In the genomic region with DNA sequence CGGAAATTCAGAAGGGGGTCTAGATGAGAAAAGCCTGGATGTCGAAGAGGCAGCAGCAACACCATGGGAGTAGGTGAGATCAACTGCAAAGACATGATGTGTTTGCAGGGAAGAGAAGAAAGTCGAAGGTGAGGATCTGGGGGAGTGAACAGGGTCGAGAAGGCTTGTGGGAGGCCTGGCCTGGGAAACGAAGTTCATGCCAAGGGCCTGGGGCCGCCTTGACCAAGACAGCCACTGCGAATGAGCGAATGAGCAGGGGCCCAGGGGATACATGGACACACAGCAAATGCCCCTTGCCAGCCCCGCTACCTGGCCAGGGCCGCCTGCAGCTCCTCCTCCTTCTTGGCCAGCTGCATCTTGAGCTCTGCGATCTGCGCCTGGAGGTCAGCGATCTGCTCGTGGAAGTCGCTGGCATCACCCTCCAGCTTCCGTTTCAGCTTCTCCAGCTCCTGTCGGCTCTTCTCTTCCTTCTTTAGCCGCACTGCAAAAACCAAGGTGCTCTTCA, we compare ENCODE assay signal across 18 cellular contexts.
A peak's percentile ranks its signal among the peaks of the same experiment; 100 is the strongest.
DNase-seq lines count a peak whose midpoint lies in the region; ATAC-seq and TF ChIP-seq lines count a peak whose summit lies in the region.
"Had no signal": no experiment of that assay in that cellular context is flagged by ENCODE, and none has a peak within 500 bp of the region (broad histone marks: within the 10 kb centered on the region; RNA-seq: fewer than 3 reads in every experiment).

No MANE protein-coding gene starts in this region.

- DNase-seq in WTC11 (ENCODE audit: low spot score), result no peak
- no peak for DNase-seq in nephron progenitor cell
- DNase-seq in activated T-helper 2 cell treated with anti-CD3 and anti-CD28 coated beads, Interferon-gamma antibody, Interleukin-2, Interleukin-4, amounts not matched to agents 10 μg/mL and 5 μg/mL and 100 μg/mL, durations not matched to agents 14 hours and 24 hours and 36 hours (ENCODE audit: low spot score), result no peak
- DNase-seq in GOT3 (lab: John Stamatoyannopoulos, UW), result no peak
- no peak for DNase-seq in osteocyte (ENCODE audit: extremely low spot score, unreplicated experiment)
- DNase-seq: BE2C; Calu3; CD8-positive, alpha-beta T cell; DMS79 treated with DMSO at 0.1 percent for 48 hours; GF-D8; GM23248; KBM-7 had no signal

- H3K36me3 Mint-ChIP-seq in WTC11 (no peaks in the 10 kb centered on the region), nephron progenitor cell (ENCODE audit: low read depth) (no peaks in the 10 kb centered on the region), osteocyte (ENCODE audit: unreplicated experiment) (no peaks in the 10 kb centered on the region)
- H3K36me3 Mint-ChIP-seq in activated T-helper 2 cell treated with anti-CD3 and anti-CD28 coated beads, Interferon-gamma antibody, Interleukin-2, Interleukin-4, amounts not matched to agents 10 μg/mL and 5 μg/mL and 100 μg/mL, durations not matched to agents 14 hours and 24 hours and 36 hours (ENCODE audit: low read depth), result no peaks in the 10 kb centered on the region

- no peak overlapping the region for H3K4me3 ChIP-seq in BLaER1 treated with 17β-estradiol and CSF1 and Interleukin-3, amounts not matched to agents 10 nM and 100 nM
- H3K4me3 ChIP-seq: GM23248 had no signal

- H3K9ac ChIP-seq in BLaER1 treated with 17β-estradiol and CSF1 and Interleukin-3, amounts not matched to agents 10 nM and 100 nM, result peak overlapping the region in 1 of 11 experiments; percentile 10; a peak in 1 of 22 replicates
- H3K9ac ChIP-seq: GM23248 had no signal

- peaks cover 7 to 14% (median 9%) of the 10 kb centered on the region in 11 experiments; a peak in 20 of 22 replicates for H3K9me3 ChIP-seq in BLaER1 treated with 17β-estradiol and CSF1 and Interleukin-3, amounts not matched to agents 10 nM and 100 nM (replicated peaks in 1 of 11)
- H3K9me3 ChIP-seq: BE2C had no signal

- H3K27ac ChIP-seq in BLaER1 treated with 17β-estradiol and CSF1 and Interleukin-3, amounts not matched to agents 10 nM and 100 nM, result peak overlapping the region in 4 of 11 experiments; percentile 1 to 26 (median 10); a peak in 4 of 22 replicates
- H3K27ac ChIP-seq: GM23248 had no signal

- peaks cover 0 to 82% (median 48%) of the 10 kb centered on the region in 11 experiments; a peak in 18 of 22 replicates for H3K36me3 ChIP-seq in BLaER1 treated with 17β-estradiol and CSF1 and Interleukin-3, amounts not matched to agents 10 nM and 100 nM
- H3K36me3 ChIP-seq: BE2C had no signal

- H3K27ac Mint-ChIP-seq in WTC11 (peak overlapping the region; percentile 90), nephron progenitor cell (peak overlapping the region; percentile 81), osteocyte (ENCODE audit: unreplicated experiment) (no peak overlapping the region)
- no peak overlapping the region for H3K27ac Mint-ChIP-seq in activated T-helper 2 cell treated with anti-CD3 and anti-CD28 coated beads, Interferon-gamma antibody, Interleukin-2, Interleukin-4, amounts not matched to agents 10 μg/mL and 5 μg/mL and 100 μg/mL, durations not matched to agents 14 hours and 24 hours and 36 hours
- H3K27ac Mint-ChIP-seq: CD14-positive monocyte; CD8-positive, alpha-beta T cell; IgD-negative memory B cell had no signal

- H3K4me3 Mint-ChIP-seq in WTC11, result no peak overlapping the region
- H3K4me3 Mint-ChIP-seq in nephron progenitor cell, result no peak overlapping the region
- H3K4me3 Mint-ChIP-seq in activated T-helper 2 cell treated with anti-CD3 and anti-CD28 coated beads, Interferon-gamma antibody, Interleukin-2, Interleukin-4, amounts not matched to agents 10 μg/mL and 5 μg/mL and 100 μg/mL, durations not matched to agents 14 hours and 24 hours and 36 hours (ENCODE audit: low read depth), result no peak overlapping the region
- no peak overlapping the region for H3K4me3 Mint-ChIP-seq in osteocyte (ENCODE audit: unreplicated experiment)
- H3K4me3 Mint-ChIP-seq: CD14-positive monocyte; CD8-positive, alpha-beta T cell; IgD-negative memory B cell had no signal

- H3K27me3 Mint-ChIP-seq in WTC11 (ENCODE audit: low read depth) (no peaks in the 10 kb centered on the region), nephron progenitor cell (ENCODE audit: low read depth, poor library complexity) (peaks cover 18% of the 10 kb centered on the region), osteocyte (ENCODE audit: unreplicated experiment) (no peaks in the 10 kb centered on the region)
- H3K27me3 Mint-ChIP-seq in activated T-helper 2 cell treated with anti-CD3 and anti-CD28 coated beads, Interferon-gamma antibody, Interleukin-2, Interleukin-4, amounts not matched to agents 10 μg/mL and 5 μg/mL and 100 μg/mL, durations not matched to agents 14 hours and 24 hours and 36 hours (ENCODE audit: low read depth), result no peaks in the 10 kb centered on the region
- H3K27me3 Mint-ChIP-seq: IgD-negative memory B cell had no signal

- intact Hi-C loops in activated T-helper 2 cell treated with anti-CD3 and anti-CD28 coated beads, Interferon-gamma antibody, Interleukin-2, Interleukin-4, amounts not matched to agents 10 μg/mL and 5 μg/mL and 100 μg/mL, durations not matched to agents 14 hours and 24 hours and 36 hours (cut with micrococcal nuclease), result no loop called here

- CTCF ChIA-PET in WTC11 (lab: Charles Lee), result interaction anchor here (1.0 kb wide), 2 partner anchors 19 to 40 kb away, joined by 4 to 5 read pairs; no protein-coding TSS in a partner anchor

- TF ChIP-seq CTCF in WTC11 (IDR thresholded peaks at IDR 0.05) (no peak), nephron progenitor cell (IDR thresholded peaks at IDR 0.05) (no peak), osteocyte (IDR thresholded peaks at IDR 0.05) (no peak)

- H4K20me1 ChIP-seq in BLaER1 treated with 17β-estradiol and CSF1 and Interleukin-3, amounts not matched to agents 10 nM and 100 nM, result peaks cover 0 to 31% (median 0%) of the 10 kb centered on the region in 11 experiments; a peak in 5 of 22 replicates

- H3K4me1 ChIP-seq in BLaER1 treated with 17β-estradiol and CSF1 and Interleukin-3, amounts not matched to agents 10 nM and 100 nM, result peaks cover 21 to 51% (median 43%) of the 10 kb centered on the region in 10 experiments
- H3K4me1 ChIP-seq: BE2C had no signal

- H3K4me1 Mint-ChIP-seq in WTC11 (peaks cover 6% of the 10 kb centered on the region), nephron progenitor cell (peaks cover 13% of the 10 kb centered on the region), osteocyte (ENCODE audit: unreplicated experiment) (peaks cover 6% of the 10 kb centered on the region)
- H3K4me1 Mint-ChIP-seq in activated T-helper 2 cell treated with anti-CD3 and anti-CD28 coated beads, Interferon-gamma antibody, Interleukin-2, Interleukin-4, amounts not matched to agents 10 μg/mL and 5 μg/mL and 100 μg/mL, durations not matched to agents 14 hours and 24 hours and 36 hours (ENCODE audit: low read depth), result no peaks in the 10 kb centered on the region
- H3K4me1 Mint-ChIP-seq: CD14-positive monocyte had no signal

- H3K4me2 ChIP-seq in BLaER1 treated with 17β-estradiol and CSF1 and Interleukin-3, amounts not matched to agents 10 nM and 100 nM, result peak overlapping the region; percentile 10 to 83 (median 71); a peak in 20 of 22 replicates

- H3K9me3 Mint-ChIP-seq in WTC11 (peaks cover 10% of the 10 kb centered on the region; the same call in 1 of the 2 replicates), nephron progenitor cell (peaks cover 8% of the 10 kb centered on the region), osteocyte (ENCODE audit: unreplicated experiment) (no peaks in the 10 kb centered on the region)
- no peaks in the 10 kb centered on the region for H3K9me3 Mint-ChIP-seq in activated T-helper 2 cell treated with anti-CD3 and anti-CD28 coated beads, Interferon-gamma antibody, Interleukin-2, Interleukin-4, amounts not matched to agents 10 μg/mL and 5 μg/mL and 100 μg/mL, durations not matched to agents 14 hours and 24 hours and 36 hours

- no peak for ATAC-seq in WTC11
- no peak for ATAC-seq in GM21737 (IDR thresholded peaks at IDR 0.05; ENCODE audit: unreplicated experiment)
- ATAC-seq: CD8-positive, alpha-beta T cell; HCT116; HepG2 had no signal

- POLR2A ChIA-PET in WTC11 (lab: Charles Lee), result no interaction called here

- no peaks in the 10 kb centered on the region for H3K27me3 ChIP-seq in BLaER1 treated with 17β-estradiol and CSF1 and Interleukin-3, amounts not matched to agents 10 nM and 100 nM
- H3K27me3 ChIP-seq: BE2C had no signal

TF ChIP-seq in WTC11, 78 proteins besides CTCF, POLR2A, EP300 and RAD21 (continues in another document):
- TF ChIP-seq, protein P1, sequence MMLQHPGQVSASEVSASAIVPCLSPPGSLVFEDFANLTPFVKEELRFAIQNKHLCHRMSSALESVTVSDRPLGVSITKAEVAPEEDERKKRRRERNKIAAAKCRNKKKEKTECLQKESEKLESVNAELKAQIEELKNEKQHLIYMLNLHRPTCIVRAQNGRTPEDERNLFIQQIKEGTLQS (CRISPR knock-in tag; conservative IDR thresholded peaks at IDR 0.05), result no peak
- TF ChIP-seq SMAD3 (CRISPR knock-in tag; IDR thresholded peaks at IDR 0.05; ENCODE audit: borderline replicate concordance) (no peak), FOXJ3 (CRISPR knock-in tag; IDR thresholded peaks at IDR 0.05; ENCODE audit: borderline replicate concordance) (no peak), TP53 (CRISPR knock-in tag; IDR thresholded peaks at IDR 0.05) (no peak), JUN (CRISPR knock-in tag; IDR thresholded peaks at IDR 0.05) (no peak), ETV6 (CRISPR knock-in tag; IDR thresholded peaks at IDR 0.05) (no peak), HMGA2 (CRISPR knock-in tag; IDR thresholded peaks at IDR 0.05) (no peak)
- TF ChIP-seq, protein P2, sequence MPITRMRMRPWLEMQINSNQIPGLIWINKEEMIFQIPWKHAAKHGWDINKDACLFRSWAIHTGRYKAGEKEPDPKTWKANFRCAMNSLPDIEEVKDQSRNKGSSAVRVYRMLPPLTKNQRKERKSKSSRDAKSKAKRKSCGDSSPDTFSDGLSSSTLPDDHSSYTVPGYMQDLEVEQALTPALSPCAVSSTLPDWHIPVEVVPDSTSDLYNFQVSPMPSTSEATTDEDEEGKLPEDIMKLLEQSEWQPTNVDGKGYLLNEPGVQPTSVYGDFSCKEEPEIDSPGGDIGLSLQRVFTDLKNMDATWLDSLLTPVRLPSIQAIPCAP (CRISPR knock-in tag; IDR thresholded peaks at IDR 0.05), result no peak
- TF ChIP-seq, protein P3, sequence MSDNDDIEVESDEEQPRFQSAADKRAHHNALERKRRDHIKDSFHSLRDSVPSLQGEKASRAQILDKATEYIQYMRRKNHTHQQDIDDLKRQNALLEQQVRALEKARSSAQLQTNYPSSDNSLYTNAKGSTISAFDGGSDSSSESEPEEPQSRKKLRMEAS (CRISPR knock-in tag; IDR thresholded peaks at IDR 0.05), result no peak

Comparison
In these comparisons a context has a peak if more than half of its experiments do, and no peak if none do; other contexts are left out.
1. H3K27ac Mint-ChIP-seq: peak in WTC11 (single experiment) and nephron progenitor cell (single experiment); none in activated T-helper 2 cell treated with anti-CD3 and anti-CD28 coated beads, Interferon-gamma antibody, Interleukin-2, Interleukin-4, amounts not matched to agents 10 μg/mL and 5 μg/mL and 100 μg/mL, durations not matched to agents 14 hours and 24 hours and 36 hours (single experiment) and osteocyte (single experiment).